Comparison of ENCODE assay signal across 1 cellular context in the genomic region with DNA sequence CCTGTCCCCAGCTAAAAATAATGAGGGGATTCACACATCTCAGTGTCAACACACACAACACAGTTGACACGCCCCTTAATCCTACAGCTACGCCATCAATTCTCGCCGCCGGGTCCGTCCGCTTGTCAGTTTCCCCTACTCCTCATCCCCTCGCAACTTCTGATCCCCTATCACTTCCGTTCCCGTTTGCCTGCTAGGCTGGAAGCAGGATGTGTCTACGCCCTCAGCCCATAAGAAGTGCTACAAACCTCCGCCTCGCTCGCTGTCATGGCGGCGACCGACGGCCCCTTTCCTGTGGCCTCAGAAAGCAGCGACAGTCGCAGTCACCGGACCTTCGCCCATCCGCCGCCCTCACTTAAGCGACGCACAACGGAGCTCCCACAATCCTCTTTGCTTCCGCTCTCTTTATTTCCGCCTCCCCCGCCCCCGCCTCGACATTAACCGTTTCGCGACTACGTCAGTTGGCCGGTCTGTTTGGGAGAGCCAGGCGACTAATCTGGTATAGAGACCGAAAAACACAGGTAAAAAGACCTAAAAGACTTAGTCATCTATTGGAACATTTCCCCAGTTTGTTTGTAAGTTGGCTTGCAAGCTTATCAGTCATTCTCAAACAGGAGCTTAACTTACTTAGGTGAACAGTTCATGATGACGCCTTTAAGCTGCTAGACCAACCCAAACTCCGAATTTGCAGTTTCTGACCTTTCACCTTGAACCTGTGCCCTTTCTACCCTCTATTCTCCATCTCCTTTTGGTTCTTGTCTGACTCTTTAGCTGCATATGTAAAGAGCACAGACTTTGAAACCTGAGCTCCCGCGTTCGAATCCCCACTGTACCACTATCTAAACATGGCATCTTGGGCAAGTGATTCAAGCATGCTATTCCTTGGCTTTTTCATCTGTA.
A peak's percentile ranks its signal among the peaks of the same experiment; 100 is the strongest.
TF ChIP-seq lines count a peak whose summit lies in the region.

A gene with protein sequence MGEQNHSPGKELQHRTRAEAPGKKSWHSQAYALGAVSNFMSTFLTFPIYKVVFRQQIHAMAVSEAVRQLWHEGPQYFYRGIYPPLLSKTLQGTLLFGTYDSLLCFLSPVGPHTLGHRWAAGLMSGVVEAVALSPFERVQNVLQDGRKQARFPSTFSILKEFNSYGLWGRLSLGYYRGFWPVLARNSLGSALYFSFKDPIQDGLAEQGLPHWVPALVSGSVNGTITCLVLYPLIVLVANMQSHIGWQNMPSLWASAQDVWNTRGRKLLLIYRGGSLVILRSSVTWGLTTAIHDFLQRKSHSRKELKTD (minus strand): TSS at position 380 of the 900 bp plus-strand sequence. CDS start 51,752 bp downstream, outside the sequence.

TF ChIP-seq in K562, 482 proteins besides CTCF, POLR2A, EP300 and RAD21 (continued from another document):
- TF ChIP-seq, protein P1, sequence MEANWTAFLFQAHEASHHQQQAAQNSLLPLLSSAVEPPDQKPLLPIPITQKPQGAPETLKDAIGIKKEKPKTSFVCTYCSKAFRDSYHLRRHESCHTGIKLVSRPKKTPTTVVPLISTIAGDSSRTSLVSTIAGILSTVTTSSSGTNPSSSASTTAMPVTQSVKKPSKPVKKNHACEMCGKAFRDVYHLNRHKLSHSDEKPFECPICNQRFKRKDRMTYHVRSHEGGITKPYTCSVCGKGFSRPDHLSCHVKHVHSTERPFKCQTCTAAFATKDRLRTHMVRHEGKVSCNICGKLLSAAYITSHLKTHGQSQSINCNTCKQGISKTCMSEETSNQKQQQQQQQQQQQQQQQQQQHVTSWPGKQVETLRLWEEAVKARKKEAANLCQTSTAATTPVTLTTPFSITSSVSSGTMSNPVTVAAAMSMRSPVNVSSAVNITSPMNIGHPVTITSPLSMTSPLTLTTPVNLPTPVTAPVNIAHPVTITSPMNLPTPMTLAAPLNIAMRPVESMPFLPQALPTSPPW (CRISPR knock-in tag; IDR thresholded peaks at IDR 0.05), result peak; percentile 90
- TF ChIP-seq, protein P2, sequence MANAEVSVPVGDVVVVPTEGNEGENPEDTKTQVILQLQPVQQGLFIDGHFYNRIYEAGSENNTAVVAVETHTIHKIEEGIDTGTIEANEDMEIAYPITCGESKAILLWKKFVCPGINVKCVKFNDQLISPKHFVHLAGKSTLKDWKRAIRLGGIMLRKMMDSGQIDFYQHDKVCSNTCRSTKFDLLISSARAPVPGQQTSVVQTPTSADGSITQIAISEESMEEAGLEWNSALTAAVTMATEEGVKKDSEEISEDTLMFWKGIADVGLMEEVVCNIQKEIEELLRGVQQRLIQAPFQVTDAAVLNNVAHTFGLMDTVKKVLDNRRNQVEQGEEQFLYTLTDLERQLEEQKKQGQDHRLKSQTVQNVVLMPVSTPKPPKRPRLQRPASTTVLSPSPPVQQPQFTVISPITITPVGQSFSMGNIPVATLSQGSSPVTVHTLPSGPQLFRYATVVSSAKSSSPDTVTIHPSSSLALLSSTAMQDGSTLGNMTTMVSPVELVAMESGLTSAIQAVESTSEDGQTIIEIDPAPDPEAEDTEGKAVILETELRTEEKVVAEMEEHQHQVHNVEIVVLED (CRISPR knock-in tag; IDR thresholded peaks at IDR 0.05), result no peak; the same call in 1 of the 2 replicates
- no peak for TF ChIP-seq HNRNPH1 (optimal IDR thresholded peaks at IDR 0.05; ENCODE audit: low read depth, low read length)
- TF ChIP-seq SMAD4 (CRISPR knock-in tag; conservative IDR thresholded peaks at IDR 0.05), result peak; percentile 73
- TF ChIP-seq, protein P3, sequence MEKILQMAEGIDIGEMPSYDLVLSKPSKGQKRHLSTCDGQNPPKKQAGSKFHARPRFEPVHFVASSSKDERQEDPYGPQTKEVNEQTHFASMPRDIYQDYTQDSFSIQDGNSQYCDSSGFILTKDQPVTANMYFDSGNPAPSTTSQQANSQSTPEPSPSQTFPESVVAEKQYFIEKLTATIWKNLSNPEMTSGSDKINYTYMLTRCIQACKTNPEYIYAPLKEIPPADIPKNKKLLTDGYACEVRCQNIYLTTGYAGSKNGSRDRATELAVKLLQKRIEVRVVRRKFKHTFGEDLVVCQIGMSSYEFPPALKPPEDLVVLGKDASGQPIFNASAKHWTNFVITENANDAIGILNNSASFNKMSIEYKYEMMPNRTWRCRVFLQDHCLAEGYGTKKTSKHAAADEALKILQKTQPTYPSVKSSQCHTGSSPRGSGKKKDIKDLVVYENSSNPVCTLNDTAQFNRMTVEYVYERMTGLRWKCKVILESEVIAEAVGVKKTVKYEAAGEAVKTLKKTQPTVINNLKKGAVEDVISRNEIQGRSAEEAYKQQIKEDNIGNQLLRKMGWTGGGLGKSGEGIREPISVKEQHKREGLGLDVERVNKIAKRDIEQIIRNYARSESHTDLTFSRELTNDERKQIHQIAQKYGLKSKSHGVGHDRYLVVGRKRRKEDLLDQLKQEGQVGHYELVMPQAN (IDR thresholded peaks at IDR 0.05; ENCODE audit: borderline replicate concordance), result peak; percentile 72; the same call in 1 of the 2 replicates
- no peak for TF ChIP-seq CEBPB (tag; IDR thresholded peaks at IDR 0.05)
- peak; percentile 64; the same call in 1 of the 2 replicates for TF ChIP-seq ZZZ3 (IDR thresholded peaks at IDR 0.05)
- peak; percentile 95 for TF ChIP-seq EGR1 (conservative IDR thresholded peaks at IDR 0.05)
- TF ChIP-seq GABPB2 (CRISPR knock-in tag; conservative IDR thresholded peaks at IDR 0.05), result no peak
- TF ChIP-seq SUPT5H (IDR thresholded peaks at IDR 0.05), result peak; percentile 74
- TF ChIP-seq, protein P4, sequence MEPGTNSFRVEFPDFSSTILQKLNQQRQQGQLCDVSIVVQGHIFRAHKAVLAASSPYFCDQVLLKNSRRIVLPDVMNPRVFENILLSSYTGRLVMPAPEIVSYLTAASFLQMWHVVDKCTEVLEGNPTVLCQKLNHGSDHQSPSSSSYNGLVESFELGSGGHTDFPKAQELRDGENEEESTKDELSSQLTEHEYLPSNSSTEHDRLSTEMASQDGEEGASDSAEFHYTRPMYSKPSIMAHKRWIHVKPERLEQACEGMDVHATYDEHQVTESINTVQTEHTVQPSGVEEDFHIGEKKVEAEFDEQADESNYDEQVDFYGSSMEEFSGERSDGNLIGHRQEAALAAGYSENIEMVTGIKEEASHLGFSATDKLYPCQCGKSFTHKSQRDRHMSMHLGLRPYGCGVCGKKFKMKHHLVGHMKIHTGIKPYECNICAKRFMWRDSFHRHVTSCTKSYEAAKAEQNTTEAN (CRISPR knock-in tag; IDR thresholded peaks at IDR 0.05), result no peak
- 0 out of 2 replicates have a peak, but pooled peaks have one; percentile 15 for TF ChIP-seq RNF2 (IDR thresholded peaks at IDR 0.05)
- peak; percentile 97 for TF ChIP-seq ZEB2 (IDR thresholded peaks at IDR 0.05)
- 0 out of 2 replicates have a peak, but pooled peaks have one; percentile 13 for TF ChIP-seq NR2C2 (CRISPR knock-in tag; IDR thresholded peaks at IDR 0.05)
- peak; percentile 99 for TF ChIP-seq NR2C2 (tag; IDR thresholded peaks at IDR 0.05)
- TF ChIP-seq, protein P5, sequence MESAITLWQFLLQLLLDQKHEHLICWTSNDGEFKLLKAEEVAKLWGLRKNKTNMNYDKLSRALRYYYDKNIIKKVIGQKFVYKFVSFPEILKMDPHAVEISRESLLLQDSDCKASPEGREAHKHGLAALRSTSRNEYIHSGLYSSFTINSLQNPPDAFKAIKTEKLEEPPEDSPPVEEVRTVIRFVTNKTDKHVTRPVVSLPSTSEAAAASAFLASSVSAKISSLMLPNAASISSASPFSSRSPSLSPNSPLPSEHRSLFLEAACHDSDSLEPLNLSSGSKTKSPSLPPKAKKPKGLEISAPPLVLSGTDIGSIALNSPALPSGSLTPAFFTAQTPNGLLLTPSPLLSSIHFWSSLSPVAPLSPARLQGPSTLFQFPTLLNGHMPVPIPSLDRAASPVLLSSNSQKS (CRISPR knock-in tag; IDR thresholded peaks at IDR 0.05), result no peak
- TF ChIP-seq, protein P6, sequence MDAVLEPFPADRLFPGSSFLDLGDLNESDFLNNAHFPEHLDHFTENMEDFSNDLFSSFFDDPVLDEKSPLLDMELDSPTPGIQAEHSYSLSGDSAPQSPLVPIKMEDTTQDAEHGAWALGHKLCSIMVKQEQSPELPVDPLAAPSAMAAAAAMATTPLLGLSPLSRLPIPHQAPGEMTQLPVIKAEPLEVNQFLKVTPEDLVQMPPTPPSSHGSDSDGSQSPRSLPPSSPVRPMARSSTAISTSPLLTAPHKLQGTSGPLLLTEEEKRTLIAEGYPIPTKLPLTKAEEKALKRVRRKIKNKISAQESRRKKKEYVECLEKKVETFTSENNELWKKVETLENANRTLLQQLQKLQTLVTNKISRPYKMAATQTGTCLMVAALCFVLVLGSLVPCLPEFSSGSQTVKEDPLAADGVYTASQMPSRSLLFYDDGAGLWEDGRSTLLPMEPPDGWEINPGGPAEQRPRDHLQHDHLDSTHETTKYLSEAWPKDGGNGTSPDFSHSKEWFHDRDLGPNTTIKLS (IDR thresholded peaks at IDR 0.05; ENCODE audit: borderline replicate concordance, low read depth), result peak; percentile 55; the same call in 1 of the 2 replicates
- TF ChIP-seq, protein P7, sequence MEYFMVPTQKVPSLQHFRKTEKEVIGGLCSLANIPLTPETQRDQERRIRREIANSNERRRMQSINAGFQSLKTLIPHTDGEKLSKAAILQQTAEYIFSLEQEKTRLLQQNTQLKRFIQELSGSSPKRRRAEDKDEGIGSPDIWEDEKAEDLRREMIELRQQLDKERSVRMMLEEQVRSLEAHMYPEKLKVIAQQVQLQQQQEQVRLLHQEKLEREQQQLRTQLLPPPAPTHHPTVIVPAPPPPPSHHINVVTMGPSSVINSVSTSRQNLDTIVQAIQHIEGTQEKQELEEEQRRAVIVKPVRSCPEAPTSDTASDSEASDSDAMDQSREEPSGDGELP (CRISPR knock-in tag; IDR thresholded peaks at IDR 0.05; ENCODE audit: borderline replicate concordance), result peak; percentile 72; the same call in 1 of the 2 replicates
- peak; percentile 97 for TF ChIP-seq ETV1 (tag; conservative IDR thresholded peaks at IDR 0.05; ENCODE audit: low read depth)
- TF ChIP-seq ZNF507 (tag; conservative IDR thresholded peaks at IDR 0.05), result no peak
- TF ChIP-seq HMGN3 (IDR thresholded peaks at IDR 0.05; ENCODE audit: borderline replicate concordance, extremely low read depth, insufficient read length, low read depth, low read length), result no peak
- TF ChIP-seq, protein P8, sequence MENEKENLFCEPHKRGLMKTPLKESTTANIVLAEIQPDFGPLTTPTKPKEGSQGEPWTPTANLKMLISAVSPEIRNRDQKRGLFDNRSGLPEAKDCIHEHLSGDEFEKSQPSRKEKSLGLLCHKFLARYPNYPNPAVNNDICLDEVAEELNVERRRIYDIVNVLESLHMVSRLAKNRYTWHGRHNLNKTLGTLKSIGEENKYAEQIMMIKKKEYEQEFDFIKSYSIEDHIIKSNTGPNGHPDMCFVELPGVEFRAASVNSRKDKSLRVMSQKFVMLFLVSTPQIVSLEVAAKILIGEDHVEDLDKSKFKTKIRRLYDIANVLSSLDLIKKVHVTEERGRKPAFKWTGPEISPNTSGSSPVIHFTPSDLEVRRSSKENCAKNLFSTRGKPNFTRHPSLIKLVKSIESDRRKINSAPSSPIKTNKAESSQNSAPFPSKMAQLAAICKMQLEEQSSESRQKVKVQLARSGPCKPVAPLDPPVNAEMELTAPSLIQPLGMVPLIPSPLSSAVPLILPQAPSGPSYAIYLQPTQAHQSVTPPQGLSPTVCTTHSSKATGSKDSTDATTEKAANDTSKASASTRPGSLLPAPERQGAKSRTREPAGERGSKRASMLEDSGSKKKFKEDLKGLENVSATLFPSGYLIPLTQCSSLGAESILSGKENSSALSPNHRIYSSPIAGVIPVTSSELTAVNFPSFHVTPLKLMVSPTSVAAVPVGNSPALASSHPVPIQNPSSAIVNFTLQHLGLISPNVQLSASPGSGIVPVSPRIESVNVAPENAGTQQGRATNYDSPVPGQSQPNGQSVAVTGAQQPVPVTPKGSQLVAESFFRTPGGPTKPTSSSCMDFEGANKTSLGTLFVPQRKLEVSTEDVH (IDR thresholded peaks at IDR 0.05; ENCODE audit: low read depth, partially characterized antibody), result peak; percentile 93
- TF ChIP-seq EP400 (IDR thresholded peaks at IDR 0.05), result peak; percentile 89
- TF ChIP-seq NFIC (IDR thresholded peaks at IDR 0.05), result peak; percentile 54
- peak; percentile 81; the same call in 1 of the 2 replicates for TF ChIP-seq HLTF (IDR thresholded peaks at IDR 0.05)
- peak; percentile 37 for TF ChIP-seq MEIS2 (IDR thresholded peaks at IDR 0.05; ENCODE audit: partially characterized antibody)
- no peak for TF ChIP-seq NFATC3 (IDR thresholded peaks at IDR 0.05)
- TF ChIP-seq ASH1L (IDR thresholded peaks at IDR 0.05; ENCODE audit: borderline replicate concordance, low read depth, partially characterized antibody), result peak; percentile 59
- TF ChIP-seq PTRF (tag; IDR thresholded peaks at IDR 0.05), result no peak
- TF ChIP-seq MED1 (CRISPR knock-in tag; IDR thresholded peaks at IDR 0.05; ENCODE audit: borderline replicate concordance), result no peak
- no peak for TF ChIP-seq SREBF1 (IDR thresholded peaks at IDR 0.05; ENCODE audit: borderline replicate concordance, low read depth, low read length)
- 0 out of 2 replicates have a peak, but pooled peaks have one; percentile 34 for TF ChIP-seq JUN (IDR thresholded peaks at IDR 0.05; ENCODE audit: borderline replicate concordance, low read depth, low read length)
- TF ChIP-seq JUN (CRISPR knock-in tag; IDR thresholded peaks at IDR 0.05; ENCODE audit: borderline replicate concordance), result no peak
- TF ChIP-seq ZNF384 (IDR thresholded peaks at IDR 0.05; ENCODE audit: low read depth, low read length), result no peak
- TF ChIP-seq NCOR1 (IDR thresholded peaks at IDR 0.05), result peak; percentile 18; the same call in 1 of the 2 replicates
- TF ChIP-seq CHCHD3 (CRISPR knock-in tag; IDR thresholded peaks at IDR 0.05), result no peak
- no peak for TF ChIP-seq MXI1 (IDR thresholded peaks at IDR 0.05; ENCODE audit: low read depth, low read length)
- peak; percentile 88 for TF ChIP-seq POLR2H (tag; IDR thresholded peaks at IDR 0.05; ENCODE audit: low read depth)
